Comparison of ENCODE assay signal across 19 cellular contexts in genomic region chr14:24256960-24257359, GRCh38.
"Had no signal": no experiment of that assay in that cellular context is flagged by ENCODE, and none has a peak within 500 bp of the region (broad histone marks: within the 10 kb centered on the region; RNA-seq: fewer than 3 reads in every experiment).

No MANE protein-coding gene starts in this region.

- H3K27ac Mint-ChIP-seq: activated CD4-positive, alpha-beta memory T cell treated with anti-CD3 and anti-CD28 coated beads, Interleukin-2, amount 10 ng/mL, durations not matched to agents 7 days and 5 days; activated CD4-positive, alpha-beta T cell treated with anti-CD3 and anti-CD28 coated beads, Interleukin-2, amount 10 ng/mL, durations not matched to agents 24 days and 14 days; activated naive CD4-positive, alpha-beta T cell treated with anti-CD3 and anti-CD28 coated beads, Interleukin-2, amount 10 ng/mL, durations not matched to agents 7 days and 5 days had no signal

- H3K4me1 Mint-ChIP-seq: activated CD4-positive, alpha-beta memory T cell treated with anti-CD3 and anti-CD28 coated beads, Interleukin-2, amount 10 ng/mL, durations not matched to agents 7 days and 5 days; activated CD4-positive, alpha-beta T cell treated with anti-CD3 and anti-CD28 coated beads, Interleukin-2, amount 10 ng/mL, durations not matched to agents 24 days and 14 days; activated naive CD4-positive, alpha-beta T cell treated with anti-CD3 and anti-CD28 coated beads, Interleukin-2, amount 10 ng/mL, durations not matched to agents 7 days and 5 days; nephron progenitor cell had no signal

- H3K27me3 ChIP-seq: brain microvascular endothelial cell had no signal

- FAIRE-seq: colon, frontal cortex had no signal

- H3K36me3 ChIP-seq: brain microvascular endothelial cell had no signal

- H3K9me3 ChIP-seq: mucosa of descending colon had no signal

- H3K4me3 Mint-ChIP-seq: activated CD4-positive, alpha-beta memory T cell treated with anti-CD3 and anti-CD28 coated beads, Interleukin-2, amount 10 ng/mL, durations not matched to agents 7 days and 5 days; activated CD4-positive, alpha-beta T cell treated with anti-CD3 and anti-CD28 coated beads, Interleukin-2, amount 10 ng/mL, durations not matched to agents 24 days and 14 days; activated naive CD4-positive, alpha-beta T cell treated with anti-CD3 and anti-CD28 coated beads, Interleukin-2, amount 10 ng/mL, durations not matched to agents 7 days and 5 days; nephron progenitor cell had no signal

- H3K4me3 ChIP-seq: mucosa of descending colon had no signal

- H3K27ac ChIP-seq: brain microvascular endothelial cell, VCaP had no signal

- ATAC-seq: activated CD4-positive, CD25-positive, alpha-beta regulatory T cell treated with anti-CD3 and anti-CD28 coated beads, Interleukin-2, amount 50 U/mL, for 24 hours; mucosa of descending colon; stimulated activated naive CD8-positive, alpha-beta T cell treated with anti-CD3 and anti-CD28 coated beads, Interleukin-15, Interleukin-2, amounts not matched to agents 100 U/mL and 50 U/mL, for 24 hours had no signal

- H3K27me3 Mint-ChIP-seq: activated CD4-positive, alpha-beta memory T cell treated with anti-CD3 and anti-CD28 coated beads, Interleukin-2, amount 10 ng/mL, durations not matched to agents 7 days and 5 days; activated CD4-positive, alpha-beta T cell treated with anti-CD3 and anti-CD28 coated beads, Interleukin-2, amount 10 ng/mL, durations not matched to agents 24 days and 14 days; activated naive CD4-positive, alpha-beta T cell treated with anti-CD3 and anti-CD28 coated beads, Interleukin-2, amount 10 ng/mL, durations not matched to agents 7 days and 5 days had no signal

- DNase-seq: activated CD4-positive, alpha-beta memory T cell treated with anti-CD3 and anti-CD28 coated beads, Interleukin-2, amount 10 ng/mL, durations not matched to agents 7 days and 5 days; activated CD4-positive, alpha-beta T cell treated with anti-CD3 and anti-CD28 coated beads, Interleukin-2, amount 10 ng/mL, durations not matched to agents 24 days and 14 days; activated effector memory CD4-positive, alpha-beta T cell treated with anti-CD3 and anti-CD28 coated beads, Interleukin-2, amount 50 U/mL, for 16 hours; activated naive CD4-positive, alpha-beta T cell treated with anti-CD3 and anti-CD28 coated beads, Interleukin-2, amount 10 ng/mL, durations not matched to agents 7 days and 5 days; anterior cingulate cortex; brain microvascular endothelial cell; central memory CD4-positive, alpha-beta T cell; effector memory CD4-positive, alpha-beta T cell; hypothalamus; mesenchymal stem cell; nephron progenitor cell; nucleus accumbens; stimulated activated CD4-positive, alpha-beta T cell treated with anti-CD3 and anti-CD28 coated beads, Interleukin-4, amount 100 ng/mL, for 1 hour; stimulated activated naive CD8-positive, alpha-beta T cell treated with anti-CD3 and anti-CD28 coated beads, Interleukin-15, Interleukin-2, amounts not matched to agents 100 U/mL and 50 U/mL, for 24 hours had no signal

- H3K9me3 Mint-ChIP-seq: activated CD4-positive, alpha-beta memory T cell treated with anti-CD3 and anti-CD28 coated beads, Interleukin-2, amount 10 ng/mL, durations not matched to agents 7 days and 5 days; activated CD4-positive, alpha-beta T cell treated with anti-CD3 and anti-CD28 coated beads, Interleukin-2, amount 10 ng/mL, durations not matched to agents 24 days and 14 days; activated naive CD4-positive, alpha-beta T cell treated with anti-CD3 and anti-CD28 coated beads, Interleukin-2, amount 10 ng/mL, durations not matched to agents 7 days and 5 days; nephron progenitor cell had no signal
